Comparison of ENCODE assay signal across 9 cellular contexts in the genomic region with DNA sequence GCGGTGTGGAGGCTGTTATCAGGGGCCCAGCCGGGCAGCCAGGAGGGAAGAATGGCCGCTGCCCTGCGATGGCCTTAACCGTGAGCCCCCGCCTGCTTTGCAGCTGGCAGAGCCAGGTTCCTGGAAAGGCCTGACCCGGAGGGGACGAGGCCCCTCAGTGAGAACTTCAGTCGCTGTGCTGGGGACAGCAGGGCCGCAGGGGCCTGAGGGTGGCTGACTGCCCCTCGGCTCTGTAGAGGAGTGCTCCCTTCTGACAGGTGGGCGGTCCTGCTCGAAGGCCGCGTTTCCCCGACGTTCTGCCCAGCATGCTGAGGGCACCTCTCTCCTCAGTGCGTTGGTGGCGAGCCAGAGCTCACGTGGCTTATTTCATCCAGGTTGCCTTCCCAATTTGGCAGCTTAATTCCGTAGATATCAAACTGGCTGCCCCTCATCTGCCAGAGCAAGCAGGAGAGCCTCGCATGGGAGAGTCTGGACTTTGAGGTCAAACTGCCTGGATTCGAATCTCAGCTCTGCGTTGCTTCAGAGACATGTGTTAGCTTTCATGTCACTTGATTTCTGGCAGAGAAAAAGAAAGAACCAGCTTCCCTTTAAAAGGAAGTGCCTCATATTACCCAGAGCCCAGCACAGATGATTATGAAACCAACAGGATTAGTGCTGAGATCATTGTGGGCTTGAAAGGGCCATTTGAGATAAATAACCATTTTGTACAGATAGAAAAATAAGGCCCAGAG.
DNase-seq lines count a peak whose midpoint lies in the region; FAIRE-seq and TF ChIP-seq lines count a peak whose summit lies in the region.
"Had no signal": no experiment of that assay in that cellular context is flagged by ENCODE, and none has a peak within 500 bp of the region (broad histone marks: within the 10 kb centered on the region; RNA-seq: fewer than 3 reads in every experiment).

No MANE protein-coding gene starts in this region.

- H3K9me3 ChIP-seq in SJCRH30 (replicated peaks) = no peaks in the 10 kb centered on the region

- H3K36me3 ChIP-seq in SJCRH30 = no peaks in the 10 kb centered on the region

- H3K4me3 ChIP-seq in SJCRH30 = no peak overlapping the region
- H3K4me3 ChIP-seq in retinal pigment epithelial cell (ENCODE audit: low read length) = no peak overlapping the region

- TF ChIP-seq POLR2A in H54 (IDR thresholded peaks at IDR 0.05; ENCODE audit: low read depth, low read length) = no peak

- H3K27me3 ChIP-seq in SJCRH30 = no peaks in the 10 kb centered on the region

- no peak for TF ChIP-seq CTCF in retinal pigment epithelial cell (conservative IDR thresholded peaks at IDR 0.05; ENCODE audit: low read depth, low read length)

- peaks cover 8% of the 10 kb centered on the region for H3K4me1 ChIP-seq in SJCRH30

- H3K27ac ChIP-seq in SJCRH30 = peak overlapping the region; percentile 28; the same call in 1 of the 2 replicates

- no peak for FAIRE-seq in H54 (lab: Jason Lieb, UNC)

- DNase-seq in GF-D8 (lab: John Stamatoyannopoulos, UW) = peak; percentile 35
- DNase-seq in SJCRH30 = peak in 1 of 2 experiments; percentile 40
- peak; percentile 58 for DNase-seq in foreskin melanocyte
- peak; percentile 62 for DNase-seq in retinal pigment epithelial cell (ENCODE audit: low read depth)
- no peak for DNase-seq in Ammon's horn (ENCODE audit: low spot score)
- DNase-seq in NCI-H69 (lab: John Stamatoyannopoulos, UW) = no peak
- DNase-seq in H54 (ENCODE audit: insufficient read length, low spot score) = no peak
- no peak for DNase-seq in iPS-NIHi11 (ENCODE audit: low spot score)
- DNase-seq: NCI-H345 had no signal

Comparison
In these comparisons a context has a peak if more than half of its experiments do, and no peak if none do; other contexts are left out.
1. DNase-seq: peak in GF-D8 (single experiment), foreskin melanocyte (single experiment) and retinal pigment epithelial cell (single experiment); none in Ammon's horn (single experiment), NCI-H69 (single experiment), H54 (single experiment) and iPS-NIHi11 (single experiment).